1 cellular context compared by ENCODE assay signal in the genomic region with DNA sequence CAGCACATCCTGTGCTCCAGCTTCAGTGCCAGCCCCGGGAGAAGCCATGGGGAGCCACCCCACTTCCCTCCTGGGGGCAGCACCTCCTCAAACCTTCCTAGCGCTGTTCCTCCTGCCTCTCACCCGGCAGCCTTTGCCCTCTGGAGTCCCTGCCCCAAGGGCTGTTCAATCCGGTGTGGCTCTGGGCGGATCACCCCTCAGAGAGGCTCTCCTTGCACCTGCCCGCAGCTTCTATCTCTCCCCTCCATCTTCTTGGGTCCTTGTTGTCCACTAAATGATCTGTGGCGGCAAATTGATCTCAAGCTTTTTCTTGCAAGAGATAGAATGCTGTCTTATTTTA.
TF ChIP-seq lines count a peak whose summit lies in the region.

No MANE protein-coding gene starts in this region.

TF ChIP-seq in IMR-90, 13 proteins besides CTCF, POLR2A, EP300 and RAD21:
- TF ChIP-seq FOS (IDR thresholded peaks at IDR 0.05; ENCODE audit: low read depth, low read length) (no peak), MAZ (IDR thresholded peaks at IDR 0.05; ENCODE audit: borderline replicate concordance, low read depth, low read length) (no peak), RFX5 (IDR thresholded peaks at IDR 0.05; ENCODE audit: low read depth, low read length) (no peak), CEBPB (IDR thresholded peaks at IDR 0.05; ENCODE audit: low read depth, low read length) (no peak)
